Comparison of ENCODE assay signal across 16 cellular contexts in the genomic region with DNA sequence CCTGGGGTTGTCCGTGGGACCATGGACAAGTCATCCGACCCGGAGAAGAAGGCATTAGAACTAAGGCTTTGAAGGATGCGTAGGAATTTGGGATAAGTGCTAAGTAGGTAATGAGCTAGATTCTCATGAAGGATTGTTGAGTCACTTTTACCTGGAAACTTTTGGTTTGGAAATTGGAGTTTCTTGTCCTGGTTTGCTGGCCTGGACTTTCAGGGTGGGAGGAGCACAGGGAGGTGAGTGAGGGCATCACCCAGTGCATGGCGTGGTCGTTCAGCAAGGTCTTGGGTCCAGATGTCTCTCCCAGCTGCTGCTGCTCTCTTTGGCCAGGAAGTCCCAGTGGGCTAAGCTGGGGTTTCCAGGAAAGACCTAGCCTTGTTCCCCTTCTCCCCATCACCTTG. TPM values are rescaled to one million over a fixed set of nuclear protein-coding genes. Genes with fewer than 3 reads are reported as not detected.
DNase-seq lines count a peak whose midpoint lies in the region; FAIRE-seq and TF ChIP-seq lines count a peak whose summit lies in the region.
"Had no signal": no experiment of that assay in that cellular context is flagged by ENCODE, and none has a peak within 500 bp of the region (broad histone marks: within the 10 kb centered on the region; RNA-seq: fewer than 3 reads in every experiment).

No MANE protein-coding gene starts in this region.

- no peaks in the 10 kb centered on the region for H3K27me3 ChIP-seq in BLaER1 treated with 17β-estradiol and CSF1 and Interleukin-3, amounts not matched to agents 10 nM and 100 nM
- no peaks in the 10 kb centered on the region for H3K27me3 ChIP-seq in adipocyte (replicated peaks; ENCODE audit: control insufficient read depth, insufficient read depth, low read length)
- no peaks in the 10 kb centered on the region for H3K27me3 ChIP-seq in keratinocyte (ENCODE audit: control insufficient read depth, extremely low read depth, insufficient read depth, low read length)
- H3K27me3 ChIP-seq in skeletal muscle satellite cell (ENCODE audit: control insufficient read depth, insufficient read depth, low read length): no peaks in the 10 kb centered on the region
- H3K27me3 ChIP-seq: foreskin keratinocyte had no signal

- no peaks in the 10 kb centered on the region for H3K9me3 ChIP-seq in BLaER1 treated with 17β-estradiol and CSF1 and Interleukin-3, amounts not matched to agents 10 nM and 100 nM (replicated peaks in 1 of 11)
- H3K9me3 ChIP-seq in adipocyte (ENCODE audit: control insufficient read depth, low read length) (no peaks in the 10 kb centered on the region), keratinocyte (ENCODE audit: control insufficient read depth, low read depth, low read length) (no peaks in the 10 kb centered on the region), skeletal muscle satellite cell (replicated peaks; ENCODE audit: low read length) (no peaks in the 10 kb centered on the region)

- H3K9ac ChIP-seq in BLaER1 treated with 17β-estradiol and CSF1 and Interleukin-3, amounts not matched to agents 10 nM and 100 nM: 0 out of 22 replicates have a peak overlapping the region, but pooled peaks of 4 of the 11 experiments have one; percentile 18 to 41 (median 22)
- H3K9ac ChIP-seq in adipocyte (ENCODE audit: low read length): peak overlapping the region; percentile 33
- H3K9ac ChIP-seq in keratinocyte (ENCODE audit: control insufficient read depth, extremely low read depth, insufficient read depth, low read length): no peak overlapping the region
- no peak overlapping the region for H3K9ac ChIP-seq in skeletal muscle satellite cell (ENCODE audit: low read depth, low read length)

- peaks cover 85% of the 10 kb centered on the region for H3K79me2 ChIP-seq in keratinocyte (ENCODE audit: control insufficient read depth, insufficient read depth, low read length)

- POLR2A ChIA-PET in HEK293T (lab: Yijun Ruan, JAX): no interaction called here

- DNase-seq in adipocyte (ENCODE audit: low read depth): no peak
- no peak for DNase-seq in keratinocyte (ENCODE audit: low read depth, low spot score)
- no peak for DNase-seq in AML-193 (lab: John Stamatoyannopoulos, UW)
- DNase-seq in GM19239 (ENCODE audit: insufficient read length, low spot score): no peak
- DNase-seq in HuH-7.5 (ENCODE audit: low spot score): no peak
- no peak for DNase-seq in HEK293T (ENCODE audit: extremely low spot score)
- DNase-seq: activated CD4-positive, CD25-positive, alpha-beta regulatory T cell treated with anti-CD3 and anti-CD28 coated beads, Interleukin-2, amount 50 U/mL, for 72 hours; activated T-cell treated with anti-CD3 and anti-CD28 coated beads for 4 hours; foreskin keratinocyte; MM.1S; NCI-H226; stimulated activated CD4-positive, alpha-beta T cell treated with anti-CD3 and anti-CD28 coated beads, Interleukin-15, amount 100 ng/mL, for 24 hours had no signal

- no peak for TF ChIP-seq CTCF in keratinocyte (optimal IDR thresholded peaks at IDR 0.05 in 1 of 3, IDR thresholded peaks at IDR 0.05 in 1 of 3, conservative IDR thresholded peaks at IDR 0.05 in 1 of 3; ENCODE audit: extremely low read depth in 1 of 3, insufficient read depth in 2 of 3, low read length in 3 of 3)

- CTCF ChIA-PET in HEK293T (lab: Yijun Ruan, JAX): no interaction called here

- peaks cover 83 to 98% (median 93%) of the 10 kb centered on the region in 11 experiments for H4K20me1 ChIP-seq in BLaER1 treated with 17β-estradiol and CSF1 and Interleukin-3, amounts not matched to agents 10 nM and 100 nM
- peaks cover 15% of the 10 kb centered on the region for H4K20me1 ChIP-seq in keratinocyte (ENCODE audit: control insufficient read depth, extremely low read depth, insufficient read depth, low read length)

- no peak overlapping the region for H2AFZ ChIP-seq in keratinocyte (ENCODE audit: control insufficient read depth, low read length)

- dilution Hi-C loops in keratinocyte (cut with MboI; ENCODE audit: extremely low pct_ligation_motif_present, low sequenced_read_pairs): no loop called here

- H3K4me1 ChIP-seq in BLaER1 treated with 17β-estradiol and CSF1 and Interleukin-3, amounts not matched to agents 10 nM and 100 nM: peaks cover 54 to 79% (median 71%) of the 10 kb centered on the region in 10 experiments
- H3K4me1 ChIP-seq in adipocyte (ENCODE audit: control insufficient read depth, insufficient read depth, low read length): peaks cover 50% of the 10 kb centered on the region
- peaks cover 18% of the 10 kb centered on the region for H3K4me1 ChIP-seq in keratinocyte (ENCODE audit: control insufficient read depth, extremely low read depth, insufficient read depth, low read length)
- peaks cover 43% of the 10 kb centered on the region for H3K4me1 ChIP-seq in skeletal muscle satellite cell (ENCODE audit: control insufficient read depth, insufficient read depth, low read length)
- H3K4me1 ChIP-seq: foreskin keratinocyte had no signal

- peak; percentile 34 for FAIRE-seq in keratinocyte (lab: Jason Lieb, UNC)
- no peak for FAIRE-seq in GM19239 (lab: Jason Lieb, UNC)
- FAIRE-seq: GM12892, islet of Langerhans had no signal

- no peaks in the 10 kb centered on the region for H3K9me1 ChIP-seq in keratinocyte (ENCODE audit: control insufficient read depth, extremely low read depth, insufficient read depth, low read length)

- H3K36me3 ChIP-seq in BLaER1 treated with 17β-estradiol and CSF1 and Interleukin-3, amounts not matched to agents 10 nM and 100 nM: peaks cover 18 to 56% (median 36%) of the 10 kb centered on the region in 11 experiments; a peak in 20 of 22 replicates
- H3K36me3 ChIP-seq in adipocyte (ENCODE audit: control insufficient read depth, insufficient read depth, low read length, severe bottlenecking): no peaks in the 10 kb centered on the region
- H3K36me3 ChIP-seq in keratinocyte (ENCODE audit: control insufficient read depth in 2 of 2, extremely low read depth in 1 of 2, insufficient read depth in 2 of 2, low read length in 2 of 2): peaks cover 2 to 6% of the 10 kb centered on the region in 2 experiments
- H3K36me3 ChIP-seq in skeletal muscle satellite cell (ENCODE audit: insufficient read depth, low read length): no peaks in the 10 kb centered on the region

- peak overlapping the region in 8 of 11 experiments; percentile 10 to 42 (median 22); a peak in 13 of 22 replicates for H3K4me2 ChIP-seq in BLaER1 treated with 17β-estradiol and CSF1 and Interleukin-3, amounts not matched to agents 10 nM and 100 nM
- H3K4me2 ChIP-seq in keratinocyte (ENCODE audit: control insufficient read depth, extremely low read depth, insufficient read depth, low read depth, low read length) (no peak overlapping the region), skeletal muscle satellite cell (ENCODE audit: low read length) (peak overlapping the region; percentile 77)

- H3K27ac ChIP-seq in BLaER1 treated with 17β-estradiol and CSF1 and Interleukin-3, amounts not matched to agents 10 nM and 100 nM: peak overlapping the region in 3 of 11 experiments; percentile 17 to 50 (median 43); a peak in 6 of 22 replicates
- no peak overlapping the region for H3K27ac ChIP-seq in keratinocyte (ENCODE audit: control insufficient read depth, insufficient read depth, low read length)
- H3K27ac ChIP-seq: foreskin keratinocyte had no signal

- no peak overlapping the region for H3K4me3 ChIP-seq in BLaER1 treated with 17β-estradiol and CSF1 and Interleukin-3, amounts not matched to agents 10 nM and 100 nM
- H3K4me3 ChIP-seq in adipocyte (ENCODE audit: low read length): no peak overlapping the region
- H3K4me3 ChIP-seq in keratinocyte (ENCODE audit: control insufficient read depth in 2 of 3, extremely low read depth in 1 of 3, insufficient read depth in 2 of 3, low read depth in 1 of 3, low read length in 3 of 3): no peak overlapping the region
- H3K4me3 ChIP-seq in skeletal muscle satellite cell (ENCODE audit: low read length): no peak overlapping the region

TF ChIP-seq in HEK293T, 16 proteins besides CTCF, POLR2A, EP300 and RAD21:
- TF ChIP-seq HDGF (IDR thresholded peaks at IDR 0.05; ENCODE audit: borderline replicate concordance) (no peak), FOXM1 (IDR thresholded peaks at IDR 0.05; ENCODE audit: borderline replicate concordance) (no peak), CTBP1 (IDR thresholded peaks at IDR 0.05; ENCODE audit: borderline replicate concordance) (no peak), BHLHE40 (IDR thresholded peaks at IDR 0.05; ENCODE audit: borderline replicate concordance) (no peak), ARNT (IDR thresholded peaks at IDR 0.05) (no peak), FOXA1 (IDR thresholded peaks at IDR 0.05) (no peak), SP1 (IDR thresholded peaks at IDR 0.05) (no peak)
- TF ChIP-seq, protein P1, sequence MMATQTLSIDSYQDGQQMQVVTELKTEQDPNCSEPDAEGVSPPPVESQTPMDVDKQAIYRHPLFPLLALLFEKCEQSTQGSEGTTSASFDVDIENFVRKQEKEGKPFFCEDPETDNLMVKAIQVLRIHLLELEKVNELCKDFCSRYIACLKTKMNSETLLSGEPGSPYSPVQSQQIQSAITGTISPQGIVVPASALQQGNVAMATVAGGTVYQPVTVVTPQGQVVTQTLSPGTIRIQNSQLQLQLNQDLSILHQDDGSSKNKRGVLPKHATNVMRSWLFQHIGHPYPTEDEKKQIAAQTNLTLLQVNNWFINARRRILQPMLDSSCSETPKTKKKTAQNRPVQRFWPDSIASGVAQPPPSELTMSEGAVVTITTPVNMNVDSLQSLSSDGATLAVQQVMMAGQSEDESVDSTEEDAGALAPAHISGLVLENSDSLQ (IDR thresholded peaks at IDR 0.05): no peak

RNA-seq across cellular contexts. Expression of gene NFIC, which starts 7.6 kb away (rescaled TPM):
- polyA plus RNA-seq in keratinocyte: 1.8 to 7.6 TPM (median 2.4 TPM) in 3 replicates
- 31.7 TPM for polyA plus RNA-seq in keratinocyte (2011; ENCODE audit: low read depth)
- polyA plus RNA-seq in keratinocyte (2011; cell fraction: cytosol; rRNA removed): 3.3 and 8.9 TPM in 2 replicates
- 15.0 and 19.2 TPM in 2 replicates for polyA plus RNA-seq in keratinocyte (2011; cell fraction: nucleus; rRNA removed)
- 26.2 and 57.7 TPM in 2 replicates for polyA plus RNA-seq in keratinocyte (2012; ENCODE audit: low replicate concordance)
- 6.3 to 75.9 TPM (median 7.7 TPM) in 3 replicates for polyA minus RNA-seq in keratinocyte
- polyA minus RNA-seq in keratinocyte (2011; cell fraction: cytosol; rRNA and poly(A)+ RNA removed): 18.4 TPM
- 10.4 and 17.4 TPM in 2 replicates for polyA minus RNA-seq in keratinocyte (2011; cell fraction: nucleus; rRNA and poly(A)+ RNA removed)
- total RNA-seq in skeletal muscle satellite cell (2012; rRNA removed): 72.1 and 73.3 TPM in 2 replicates
